Comparison of ENCODE assay signal across 1 cellular context in genomic region chr17:835263-835662, GRCh38.
TF ChIP-seq lines count a peak whose summit lies in the region.

No MANE protein-coding gene starts in this region.

TF ChIP-seq in WTC11, 78 proteins besides CTCF, POLR2A, EP300 and RAD21 (continued from another document):
- no peak for TF ChIP-seq ZNF532 (CRISPR knock-in tag; IDR thresholded peaks at IDR 0.05; ENCODE audit: borderline replicate concordance)
- no peak for TF ChIP-seq NR1H2 (CRISPR knock-in tag; IDR thresholded peaks at IDR 0.05)
- TF ChIP-seq GTF2I (CRISPR knock-in tag; conservative IDR thresholded peaks at IDR 0.05), result no peak
- no peak for TF ChIP-seq E2F5 (CRISPR knock-in tag; IDR thresholded peaks at IDR 0.05)
